ENCODE assay signal across 8 cellular contexts in genomic region chr19:49581007-49581508, GRCh38. TPM values are rescaled to one million over a fixed set of nuclear protein-coding genes. Genes with fewer than 3 reads are reported as not detected.
DNase-seq lines count a peak whose midpoint lies in the region.

Gene PRRG2 (plus strand): TSS chr19:49581316. CDS start chr19:49583220, 1,904 bp downstream.

- H3K79me2 ChIP-seq in ACC112 (ENCODE audit: control insufficient read depth, insufficient read depth, low read length, unreplicated experiment) = peaks cover 26% of the 10 kb centered on the region

- H3K4me1 ChIP-seq in ACC112 (ENCODE audit: control insufficient read depth, insufficient read depth, low read length, unreplicated experiment) (peaks cover 8% of the 10 kb centered on the region), mononuclear cell (ENCODE audit: insufficient read depth, low read length) (peaks cover 17% of the 10 kb centered on the region)

- H2AFZ ChIP-seq in ACC112 (ENCODE audit: low read length, unreplicated experiment) = peak within 1 kb of the TSS; percentile 97

- no peaks in the 10 kb centered on the region for H3K36me3 ChIP-seq in ACC112 (ENCODE audit: insufficient read depth, low read length)

- H3K27ac ChIP-seq in ACC112 (ENCODE audit: low read depth, low read length) (no peak within 1 kb of the TSS), caudate nucleus (ENCODE audit: low read depth, low read length) (peak within 1 kb of the TSS; percentile 76)

- H3K27me3 ChIP-seq in ACC112 (ENCODE audit: insufficient read depth, low read length) = no peaks in the 10 kb centered on the region
- no peaks in the 10 kb centered on the region for H3K27me3 ChIP-seq in mononuclear cell (ENCODE audit: insufficient read depth, low read length)

- DNase-seq in Jurkat, Clone E6-1 (ENCODE audit: low read depth, low spot score) = no peak
- DNase-seq in caudate nucleus (lab: John Stamatoyannopoulos, UW) (no peak), NCI-H345 (lab: John Stamatoyannopoulos, UW) (no peak), HPDE6-E6E7 (ENCODE audit: extremely low spot score) (no peak), hippocampal formation (lab: John Stamatoyannopoulos, UW) (no peak), GDM1 (lab: John Stamatoyannopoulos, UW) (no peak)

- no peaks in the 10 kb centered on the region for H3K9me3 ChIP-seq in mononuclear cell (ENCODE audit: low read depth, low read length)

- H3K4me3 ChIP-seq in ACC112 (ENCODE audit: low read depth, low read length) (peak within 1 kb of the TSS; percentile 96), mononuclear cell (ENCODE audit: low read length) (peak within 1 kb of the TSS; percentile 67)
- peak within 1 kb of the TSS; percentile 63 for H3K4me3 ChIP-seq in Jurkat, Clone E6-1 (ENCODE audit: low read length)

RNA-seq across cellular contexts. Expression of gene PRRG2, which starts in this region (rescaled TPM):
- 0.66 TPM for polyA plus RNA-seq in Jurkat, Clone E6-1 (2012; ENCODE audit: insufficient read depth, insufficient read length)
- 1.4 TPM for total RNA-seq in mononuclear cell
